Comparison of ENCODE assay signal across 28 cellular contexts in genomic region chr5:166810721-166811120, GRCh38.
"Had no signal": no experiment of that assay in that cellular context is flagged by ENCODE, and none has a peak within 500 bp of the region (broad histone marks: within the 10 kb centered on the region; RNA-seq: fewer than 3 reads in every experiment).

No MANE protein-coding gene starts in this region.

- H3K27ac ChIP-seq: adrenal gland, ascending aorta, body of pancreas, brain microvascular endothelial cell, breast epithelium, cardiac muscle cell had no signal

- H3K27me3 ChIP-seq: adrenal gland, ascending aorta, body of pancreas, brain microvascular endothelial cell, breast epithelium, cardiac muscle cell had no signal

- H3K36me3 ChIP-seq: adrenal gland, ascending aorta, brain microvascular endothelial cell, breast epithelium, cardiac muscle cell had no signal

- H3K4me3 ChIP-seq: adrenal gland, ascending aorta, body of pancreas, breast epithelium, cardiac muscle cell had no signal

- DNase-seq: activated effector memory CD4-positive, alpha-beta T cell treated with anti-CD3 and anti-CD28 coated beads, Interleukin-2, amount 50 U/mL, for 16 hours; activated effector memory CD4-positive, alpha-beta T cell treated with Interleukin-2 at 50 U/mL for 16 hours; activated gamma-delta T cell treated with Interleukin-2 at 50 U/mL for 16 hours; activated naive CD4-positive, alpha-beta T cell; activated naive CD4-positive, alpha-beta T cell treated with anti-CD3 and anti-CD28 coated beads for 36 hours; activated naive CD4-positive, alpha-beta T cell treated with anti-CD3 and anti-CD28 coated beads, Interleukin-2, amount 10 ng/mL, durations not matched to agents 7 days and 5 days; activated naive CD4-positive, alpha-beta T cell treated with anti-CD3 and anti-CD28 coated beads, Interleukin-2, amount 50 U/mL, for 16 hours; activated naive CD4-positive, alpha-beta T cell treated with Interleukin-2 at 50 U/mL for 16 hours; activated naive CD8-positive, alpha-beta T cell treated with anti-CD3 and anti-CD28 coated beads for 36 hours; activated naive CD8-positive, alpha-beta T cell treated with anti-CD3 and anti-CD28 coated beads, Interleukin-2, amount 10 ng/mL, durations not matched to agents 7 days and 5 days; activated naive CD8-positive, alpha-beta T cell treated with anti-CD3 and anti-CD28 coated beads, Interleukin-2, amount 50 U/mL, for 24 hours; activated T-cell treated with anti-CD3 and anti-CD28 coated beads, Interleukin-2, amount 50 U/mL, for 1 hour; activated T-cell treated with anti-CD3 and anti-CD28 coated beads, Interleukin-2, amount 50 U/mL, for 24 hours; activated T-cell treated with anti-CD3 and anti-CD28 coated beads, Interleukin-2, amount 50 U/mL, for 4 hours; activated T-cell treated with anti-CD3 and anti-CD28 coated beads, Interleukin-2, amount 50 U/mL, for 48 hours; activated T-cell treated with anti-CD3 and anti-CD28 coated beads, Interleukin-2, amount 50 U/mL, for 72 hours; adrenal gland; amniotic stem cell; amygdala; anterior cingulate cortex; aorta; body of pancreas; brain microvascular endothelial cell; central memory CD4-positive, alpha-beta T cell; cerebellar nuclear complex had no signal

- H3K4me1 ChIP-seq: adrenal gland, ascending aorta, body of pancreas, breast epithelium had no signal

- H3K9me3 ChIP-seq: adrenal gland, ascending aorta, body of pancreas had no signal
